ENCODE assay signal across 15 cellular contexts in the genomic region with DNA sequence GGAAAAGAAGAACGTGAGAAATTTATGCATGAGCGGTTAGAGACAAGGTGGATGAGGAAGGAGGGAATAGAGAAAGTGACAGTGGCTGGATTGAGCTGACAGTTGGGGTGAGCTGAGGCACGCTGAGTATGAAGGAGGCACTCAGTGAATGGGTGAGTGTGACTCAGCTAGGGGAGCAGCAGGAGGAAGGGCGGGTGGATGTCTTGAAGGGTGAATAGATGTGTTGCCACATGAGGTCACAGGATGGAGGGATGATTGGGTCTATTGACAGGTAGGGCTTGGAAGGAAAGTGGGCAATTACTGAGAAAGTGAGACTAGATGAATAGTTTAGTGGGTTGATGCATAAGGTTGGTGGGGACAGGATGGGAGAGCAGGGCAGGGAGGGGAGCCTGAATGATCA. TPM values are rescaled to one million over a fixed set of nuclear protein-coding genes. Genes with fewer than 3 reads are reported as not detected.
A peak's percentile ranks its signal among the peaks of the same experiment; 100 is the strongest.
DNase-seq lines count a peak whose midpoint lies in the region; ATAC-seq and TF ChIP-seq lines count a peak whose summit lies in the region.
"Had no signal": no experiment of that assay in that cellular context is flagged by ENCODE, and none has a peak within 500 bp of the region (broad histone marks: within the 10 kb centered on the region; RNA-seq: fewer than 3 reads in every experiment).

No MANE protein-coding gene starts in this region.

- H3K27me3 Mint-ChIP-seq in activated CD4-positive, alpha-beta T cell treated with anti-CD3 and anti-CD28 coated beads for 36 hours: no peaks in the 10 kb centered on the region
- H3K27me3 Mint-ChIP-seq in activated CD4-positive, alpha-beta T cell treated with anti-CD3 and anti-CD28 coated beads, Interleukin-2, amount 10 ng/mL, durations not matched to agents 24 days and 14 days: peaks cover 3% of the 10 kb centered on the region
- H3K27me3 Mint-ChIP-seq in MCF 10A (ENCODE audit: insufficient read depth, unreplicated experiment): peaks cover 18% of the 10 kb centered on the region

- no peak overlapping the region for H3K27ac Mint-ChIP-seq in activated CD4-positive, alpha-beta T cell treated with anti-CD3 and anti-CD28 coated beads for 36 hours
- H3K27ac Mint-ChIP-seq in activated CD4-positive, alpha-beta T cell treated with anti-CD3 and anti-CD28 coated beads, Interleukin-2, amount 10 ng/mL, durations not matched to agents 24 days and 14 days: no peak overlapping the region
- no peak overlapping the region for H3K27ac Mint-ChIP-seq in MCF 10A (ENCODE audit: low read depth, unreplicated experiment)
- H3K27ac Mint-ChIP-seq: CD8-positive, alpha-beta memory T cell had no signal

- BruUV-seq in mammary epithelial cell (replicated peaks; lab: Mats Ljungman, UMichigan) (no TSS peak), MCF 10A (replicated peaks; lab: Mats Ljungman, UMichigan) (no TSS peak)

- H3K9me3 Mint-ChIP-seq in activated CD4-positive, alpha-beta T cell treated with anti-CD3 and anti-CD28 coated beads for 36 hours (ENCODE audit: low read depth): peaks cover 4% of the 10 kb centered on the region
- peaks cover 15% of the 10 kb centered on the region for H3K9me3 Mint-ChIP-seq in activated CD4-positive, alpha-beta T cell treated with anti-CD3 and anti-CD28 coated beads, Interleukin-2, amount 10 ng/mL, durations not matched to agents 24 days and 14 days
- H3K9me3 Mint-ChIP-seq in MCF 10A (ENCODE audit: unreplicated experiment): no peaks in the 10 kb centered on the region

- no peak overlapping the region for H3K4me3 Mint-ChIP-seq in activated CD4-positive, alpha-beta T cell treated with anti-CD3 and anti-CD28 coated beads for 36 hours
- H3K4me3 Mint-ChIP-seq in activated CD4-positive, alpha-beta T cell treated with anti-CD3 and anti-CD28 coated beads, Interleukin-2, amount 10 ng/mL, durations not matched to agents 24 days and 14 days: no peak overlapping the region
- H3K4me3 Mint-ChIP-seq in MCF 10A (ENCODE audit: unreplicated experiment): no peak overlapping the region
- H3K4me3 Mint-ChIP-seq: CD8-positive, alpha-beta memory T cell had no signal

- CTCF ChIA-PET in activated CD4-positive, alpha-beta T cell treated with anti-CD3 and anti-CD28 coated beads for 36 hours (lab: Charles Lee): interaction anchor here (0.6 kb wide), 2 partner anchors 49 to 213 kb away, joined by 3 read pairs; no protein-coding TSS in a partner anchor
- CTCF ChIA-PET in mammary epithelial cell (lab: Charles Lee; ENCODE audit: low non-redundant PET) (no interaction called here), MCF 10A (lab: Yijun Ruan, JAX) (no interaction called here)

- intact Hi-C loops in activated CD4-positive, alpha-beta T cell treated with anti-CD3 and anti-CD28 coated beads for 36 hours (cut with DNase I, micrococcal nuclease): no loop called here
- intact Hi-C loops in activated CD4-positive, alpha-beta T cell treated with anti-CD3 and anti-CD28 coated beads, Interleukin-2, amount 10 ng/mL, durations not matched to agents 24 days and 14 days (cut with micrococcal nuclease): no loop called here
- intact Hi-C loops in mammary epithelial cell (cut with micrococcal nuclease): no loop called here
- intact Hi-C loops in MCF 10A (cut with micrococcal nuclease): no loop called here

- H2AFZ ChIP-seq in mammary epithelial cell (ENCODE audit: low read depth, low read length): no peak overlapping the region

- peaks cover 19% of the 10 kb centered on the region for H3K79me2 ChIP-seq in mammary epithelial cell (ENCODE audit: insufficient read depth, low read length)

- no peaks in the 10 kb centered on the region for H3K4me1 Mint-ChIP-seq in activated CD4-positive, alpha-beta T cell treated with anti-CD3 and anti-CD28 coated beads for 36 hours
- no peaks in the 10 kb centered on the region for H3K4me1 Mint-ChIP-seq in activated CD4-positive, alpha-beta T cell treated with anti-CD3 and anti-CD28 coated beads, Interleukin-2, amount 10 ng/mL, durations not matched to agents 24 days and 14 days
- H3K4me1 Mint-ChIP-seq in MCF 10A (ENCODE audit: insufficient read depth, unreplicated experiment): peaks cover 6% of the 10 kb centered on the region

- H3K9me3 ChIP-seq in mammary epithelial cell (replicated peaks; ENCODE audit: insufficient read depth, low read length): peaks cover under 1% of the 10 kb centered on the region

- peaks cover 26% of the 10 kb centered on the region for H3K4me1 ChIP-seq in mammary epithelial cell (ENCODE audit: insufficient read depth, low read length)

- peak; percentile 80 for ATAC-seq in activated CD4-positive, alpha-beta T cell treated with anti-CD3 and anti-CD28 coated beads for 36 hours
- no peak for ATAC-seq in left lobe of liver
- ATAC-seq in GM21825 (IDR thresholded peaks at IDR 0.05; ENCODE audit: unreplicated experiment): no peak
- ATAC-seq in GM18868 (IDR thresholded peaks at IDR 0.05; ENCODE audit: unreplicated experiment): no peak

- no peaks in the 10 kb centered on the region for H4K20me1 ChIP-seq in mammary epithelial cell (ENCODE audit: insufficient read depth, low read length)

- no peak overlapping the region for H3K4me2 ChIP-seq in mammary epithelial cell (ENCODE audit: insufficient read depth, low read depth, low read length)

- no peak overlapping the region for H3K27ac ChIP-seq in mammary epithelial cell (ENCODE audit: insufficient read depth, low read depth, low read length)
- H3K27ac ChIP-seq: 22Rv1 had no signal

- in situ Hi-C loops in mammary epithelial cell (cut with MboI; ENCODE audit: low sequenced_read_pairs in 2 of 2): loop anchor here in 1 of 2 donors (10.0 kb wide), 1 partner anchor 92 kb away; the partner anchor contains the start of genes SYT8 and TNNI2

- no peak overlapping the region for H3K9ac ChIP-seq in mammary epithelial cell (ENCODE audit: insufficient read depth, low read length)

- H3K27me3 ChIP-seq in mammary epithelial cell (ENCODE audit: insufficient read depth, low read length): no peaks in the 10 kb centered on the region

- peak; percentile 30 for DNase-seq in activated CD4-positive, alpha-beta T cell treated with anti-CD3 and anti-CD28 coated beads for 36 hours
- no peak for DNase-seq in activated CD4-positive, alpha-beta T cell treated with anti-CD3 and anti-CD28 coated beads, Interleukin-2, amount 10 ng/mL, durations not matched to agents 24 days and 14 days
- peak; percentile 52 for DNase-seq in mammary epithelial cell
- no peak for DNase-seq in MCF 10A (ENCODE audit: unreplicated experiment)
- DNase-seq in left lobe of liver (ENCODE audit: low spot score): peak; percentile 22
- no peak for DNase-seq in inferior parietal cortex (ENCODE audit: extremely low spot score)
- DNase-seq: CD8-positive, alpha-beta memory T cell; NCI-H187 treated with DMSO at 0.1 percent for 48 hours; NCI-H2171; NCI-H774 had no signal

- H3K36me3 ChIP-seq in mammary epithelial cell (ENCODE audit: insufficient read depth, low read length): peaks cover 13% of the 10 kb centered on the region

- POLR2A ChIA-PET in activated CD4-positive, alpha-beta T cell treated with anti-CD3 and anti-CD28 coated beads for 36 hours (lab: Charles Lee): no interaction called here
- POLR2A ChIA-PET in MCF 10A (lab: Yijun Ruan, JAX): interaction anchor here (0.6 to 1.1 kb wide), 3 partner anchors 20 to 347 kb away, joined by 3 to 7 read pairs (median 4); no protein-coding TSS in a partner anchor

- TF ChIP-seq CTCF in mammary epithelial cell (conservative IDR thresholded peaks at IDR 0.05 in 1 of 2, IDR thresholded peaks at IDR 0.05 in 1 of 2; ENCODE audit: extremely low read depth in 1 of 2, insufficient read depth in 1 of 2, low read depth in 1 of 2, low read length in 2 of 2) (no peak), MCF 10A (IDR thresholded peaks at IDR 0.05; ENCODE audit: unreplicated experiment) (no peak)

- H3K36me3 Mint-ChIP-seq in activated CD4-positive, alpha-beta T cell treated with anti-CD3 and anti-CD28 coated beads for 36 hours (ENCODE audit: low read depth): no peaks in the 10 kb centered on the region
- H3K36me3 Mint-ChIP-seq in activated CD4-positive, alpha-beta T cell treated with anti-CD3 and anti-CD28 coated beads, Interleukin-2, amount 10 ng/mL, durations not matched to agents 24 days and 14 days (ENCODE audit: low read depth): no peaks in the 10 kb centered on the region
- H3K36me3 Mint-ChIP-seq in MCF 10A (ENCODE audit: insufficient read depth, unreplicated experiment): peaks cover 6% of the 10 kb centered on the region

- H3K4me3 ChIP-seq in mammary epithelial cell (replicated peaks in 1 of 3; ENCODE audit: insufficient read depth in 1 of 3, low read depth in 2 of 3, low read length in 3 of 3): no peak overlapping the region

- 94% methylated on average over 4 of the region's 4 CpGs for WGBS in mammary epithelial cell (ENCODE audit: low coverage, missing lambda C conversion rate)

- dilution Hi-C loops in mammary epithelial cell (cut with HindIII; ENCODE audit: low sequenced_read_pairs): loop anchor here (5.0 kb wide), 1 partner anchor 105 kb away; no protein-coding TSS in a partner anchor

RNA-seq across cellular contexts. Expression of gene IFITM10, which starts 8.0 kb away (rescaled TPM):
- total RNA-seq in activated CD4-positive, alpha-beta T cell treated with anti-CD3 and anti-CD28 coated beads for 36 hours: under 1 TPM in 1 of 2 experiments, not detected in 1; 0.21 TPM
- 0.12 and 0.14 TPM in 2 replicates for total RNA-seq in activated CD4-positive, alpha-beta T cell treated with anti-CD3 and anti-CD28 coated beads, Interleukin-2, amount 10 ng/mL, durations not matched to agents 24 days and 14 days
- 10 to 100 TPM; 10.2 to 32.3 TPM for total RNA-seq in mammary epithelial cell
- polyA plus RNA-seq in mammary epithelial cell: 8.2 TPM
- 5.4 TPM for polyA minus RNA-seq in mammary epithelial cell
- total RNA-seq in MCF 10A (2022): 1.9 and 2.0 TPM in 2 replicates
- total RNA-seq in left lobe of liver: 15.7 TPM

RNA-seq across cellular contexts. Expression of gene CTSD, which starts 21.4 kb away (rescaled TPM):
- total RNA-seq in activated CD4-positive, alpha-beta T cell treated with anti-CD3 and anti-CD28 coated beads for 36 hours: 10 to 100 TPM; 38.8 to 41.5 TPM
- total RNA-seq in activated CD4-positive, alpha-beta T cell treated with anti-CD3 and anti-CD28 coated beads, Interleukin-2, amount 10 ng/mL, durations not matched to agents 24 days and 14 days: 59.8 and 66.1 TPM in 2 replicates
- total RNA-seq in mammary epithelial cell: 100 to 1,000 TPM; 550 to 659 TPM
- polyA plus RNA-seq in mammary epithelial cell: 569 TPM
- 834 TPM for polyA minus RNA-seq in mammary epithelial cell
- 366 and 367 TPM in 2 replicates for total RNA-seq in MCF 10A (2022)
- total RNA-seq in left lobe of liver: 564 TPM

RNA-seq across cellular contexts. Expression of gene KRTAP5-6, which starts 45.4 kb away (rescaled TPM):
- total RNA-seq in activated CD4-positive, alpha-beta T cell treated with anti-CD3 and anti-CD28 coated beads for 36 hours: not detected
- not detected in 2 replicates for total RNA-seq in activated CD4-positive, alpha-beta T cell treated with anti-CD3 and anti-CD28 coated beads, Interleukin-2, amount 10 ng/mL, durations not matched to agents 24 days and 14 days
- total RNA-seq in mammary epithelial cell (not detected), MCF 10A (2022) (not detected in 2 replicates), left lobe of liver (1.4 TPM)
- not detected for polyA plus RNA-seq in mammary epithelial cell
- polyA minus RNA-seq in mammary epithelial cell: not detected
- total RNA-seq: CD8-positive, alpha-beta memory T cell; NCI-H460 had no signal
- polyA plus RNA-seq: BJ; CD8-positive, alpha-beta memory T cell had no signal

Comparison
In these comparisons a context has a peak if more than half of its experiments do, and no peak if none do; other contexts are left out.
1. DNase-seq: peak in activated CD4-positive, alpha-beta T cell treated with anti-CD3 and anti-CD28 coated beads for 36 hours (single experiment), mammary epithelial cell (single experiment) and left lobe of liver (single experiment); none in activated CD4-positive, alpha-beta T cell treated with anti-CD3 and anti-CD28 coated beads, Interleukin-2, amount 10 ng/mL, durations not matched to agents 24 days and 14 days (single experiment), MCF 10A (single experiment) and inferior parietal cortex (single experiment).